Comparison of ENCODE assay signal across 37 cellular contexts in the genomic region with DNA sequence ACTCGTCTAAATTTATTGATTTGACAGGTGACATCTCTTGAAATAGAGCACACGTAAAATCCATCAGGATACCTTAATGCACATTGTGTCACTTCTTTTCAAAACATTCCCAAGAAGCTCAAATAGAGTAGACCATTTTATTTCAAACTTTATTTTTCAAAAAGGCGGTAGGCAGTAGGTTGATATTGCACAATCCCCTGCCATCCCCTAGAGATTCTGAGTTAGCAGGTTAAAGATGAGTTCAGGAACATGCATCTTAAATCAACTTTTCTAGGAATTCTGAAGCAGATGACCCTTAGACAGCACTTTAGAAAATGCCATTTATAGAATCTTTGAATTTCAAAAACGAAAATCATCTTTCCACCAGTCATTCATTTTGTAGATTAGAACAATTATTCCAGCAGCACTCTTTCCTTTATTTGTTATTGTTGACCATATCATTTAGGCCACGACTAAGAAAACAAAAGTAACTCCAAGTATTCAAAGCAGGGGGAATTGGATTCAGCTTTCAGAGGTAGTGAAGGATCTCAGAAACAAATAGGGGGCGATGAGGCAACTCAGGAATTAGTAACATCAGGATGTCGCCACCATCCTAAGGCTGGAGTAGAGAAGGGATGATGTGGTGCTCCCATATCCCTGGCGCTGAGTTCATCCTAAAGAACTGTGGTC.
"Had no signal": no experiment of that assay in that cellular context is flagged by ENCODE, and none has a peak within 500 bp of the region (broad histone marks: within the 10 kb centered on the region; RNA-seq: fewer than 3 reads in every experiment).

No MANE protein-coding gene starts in this region.

- H3K4me1 ChIP-seq: adrenal gland had no signal

- H3K9me3 Mint-ChIP-seq: activated CD4-positive, alpha-beta memory T cell treated with anti-CD3 and anti-CD28 coated beads for 36 hours; activated CD4-positive, alpha-beta T cell treated with anti-CD3 and anti-CD28 coated beads, Interleukin-2, amount 10 ng/mL, durations not matched to agents 24 days and 14 days; activated CD8-positive, alpha-beta T cell treated with anti-CD3 and anti-CD28 coated beads for 36 hours; activated naive CD4-positive, alpha-beta T cell treated with anti-CD3 and anti-CD28 coated beads for 36 hours; activated naive CD4-positive, alpha-beta T cell treated with anti-CD3 and anti-CD28 coated beads, Interleukin-2, amount 50 U/mL, for 72 hours; activated naive CD8-positive, alpha-beta T cell treated with anti-CD3 and anti-CD28 coated beads for 36 hours; activated T-cell treated with anti-CD3 and anti-CD28 coated beads, Interleukin-2, amount 50 U/mL, for 4 hours; activated T-helper 1 cell treated with anti-CD3 and anti-CD28 coated beads, Interleukin-12 subunit alpha, Interleukin-12 subunit beta, Interleukin-2, Interleukin-4 antibody, amounts not matched to agents 30 ng/mL and 10 ng/mL and 1 ng/mL, durations not matched to agents 14 hours and 24 hours and 36 hours; activated T-helper 17 cell treated with anti-CD3 and anti-CD28 coated beads, Interleukin-2, amount 50 U/mL, for 72 hours; central memory CD8-positive, alpha-beta T cell; T-helper 1 cell treated with Interleukin-12 subunit alpha and Interleukin-12 subunit beta and Interleukin-4 antibody, amounts not matched to agents 30 μg/mL and 1 μg/mL, for 36 hours; T-helper 2 cell treated with Interferon-gamma antibody and Interleukin-4, amounts not matched to agents 5 μg/mL and 100 μg/mL, for 36 hours had no signal

- H3K27ac Mint-ChIP-seq: activated B cell treated with CpG ODN at 0.5 μM for 24 hours; activated CD4-positive, alpha-beta memory T cell treated with anti-CD3 and anti-CD28 coated beads for 36 hours; activated CD4-positive, alpha-beta T cell treated with anti-CD3 and anti-CD28 coated beads, Interleukin-2, amount 10 ng/mL, durations not matched to agents 24 days and 14 days; activated CD8-positive, alpha-beta T cell treated with anti-CD3 and anti-CD28 coated beads for 36 hours; activated naive CD4-positive, alpha-beta T cell treated with anti-CD3 and anti-CD28 coated beads for 36 hours; activated naive CD4-positive, alpha-beta T cell treated with anti-CD3 and anti-CD28 coated beads, Interleukin-2, amount 50 U/mL, for 72 hours; activated naive CD8-positive, alpha-beta T cell treated with anti-CD3 and anti-CD28 coated beads for 36 hours; activated T-cell treated with anti-CD3 and anti-CD28 coated beads, Interleukin-2, amount 50 U/mL, for 72 hours; activated T-helper 1 cell treated with anti-CD3 and anti-CD28 coated beads, Interleukin-12 subunit alpha, Interleukin-12 subunit beta, Interleukin-2, Interleukin-4 antibody, amounts not matched to agents 30 ng/mL and 10 ng/mL and 1 ng/mL, durations not matched to agents 14 hours and 24 hours and 36 hours; activated T-helper 17 cell treated with anti-CD3 and anti-CD28 coated beads, Interleukin-2, amount 50 U/mL, for 72 hours; brain; T-helper 1 cell treated with Interleukin-12 subunit alpha and Interleukin-12 subunit beta and Interleukin-4 antibody, amounts not matched to agents 30 μg/mL and 1 μg/mL, for 36 hours; T-helper 2 cell treated with Interferon-gamma antibody and Interleukin-4, amounts not matched to agents 5 μg/mL and 100 μg/mL, for 36 hours had no signal

- H3K4me1 Mint-ChIP-seq: activated B cell treated with CpG ODN at 0.5 μM for 24 hours; activated CD4-positive, alpha-beta T cell treated with anti-CD3 and anti-CD28 coated beads, Interleukin-2, amount 10 ng/mL, durations not matched to agents 24 days and 14 days; activated naive CD8-positive, alpha-beta T cell treated with anti-CD3 and anti-CD28 coated beads for 36 hours; activated T-helper 17 cell treated with anti-CD3 and anti-CD28 coated beads, Interleukin-2, amount 50 U/mL, for 72 hours; central memory CD8-positive, alpha-beta T cell had no signal

- ATAC-seq: activated CD8-positive, alpha-beta T cell treated with anti-CD3 and anti-CD28 coated beads for 36 hours; activated naive CD4-positive, alpha-beta T cell treated with anti-CD3 and anti-CD28 coated beads, Interleukin-2, amount 50 U/mL, for 72 hours; activated T-cell treated with anti-CD3 and anti-CD28 coated beads, Interleukin-2, amount 50 U/mL, for 4 hours; activated T-cell treated with anti-CD3 and anti-CD28 coated beads, Interleukin-2, amount 50 U/mL, for 72 hours; activated T-helper 17 cell treated with anti-CD3 and anti-CD28 coated beads, Interleukin-2, amount 50 U/mL, for 72 hours had no signal

- H3K36me3 Mint-ChIP-seq: activated CD4-positive, alpha-beta memory T cell treated with anti-CD3 and anti-CD28 coated beads for 36 hours; activated naive CD4-positive, alpha-beta T cell treated with anti-CD3 and anti-CD28 coated beads, Interleukin-2, amount 50 U/mL, for 72 hours; activated naive CD8-positive, alpha-beta T cell treated with anti-CD3 and anti-CD28 coated beads for 36 hours; brain had no signal

- H3K36me3 ChIP-seq: adrenal gland, cardiac muscle cell had no signal

- H3K4me3 Mint-ChIP-seq: activated B cell treated with CpG ODN at 0.5 μM for 24 hours; activated CD4-positive, alpha-beta memory T cell treated with anti-CD3 and anti-CD28 coated beads for 36 hours; activated CD4-positive, alpha-beta T cell treated with anti-CD3 and anti-CD28 coated beads, Interleukin-2, amount 10 ng/mL, durations not matched to agents 24 days and 14 days; activated CD8-positive, alpha-beta T cell treated with anti-CD3 and anti-CD28 coated beads for 36 hours; activated naive CD4-positive, alpha-beta T cell treated with anti-CD3 and anti-CD28 coated beads for 36 hours; activated naive CD8-positive, alpha-beta T cell treated with anti-CD3 and anti-CD28 coated beads for 36 hours; activated T-cell treated with anti-CD3 and anti-CD28 coated beads, Interleukin-2, amount 50 U/mL, for 4 hours; activated T-cell treated with anti-CD3 and anti-CD28 coated beads, Interleukin-2, amount 50 U/mL, for 72 hours; activated T-helper 1 cell treated with anti-CD3 and anti-CD28 coated beads, Interleukin-12 subunit alpha, Interleukin-12 subunit beta, Interleukin-2, Interleukin-4 antibody, amounts not matched to agents 30 ng/mL and 10 ng/mL and 1 ng/mL, durations not matched to agents 14 hours and 24 hours and 36 hours; activated T-helper 17 cell treated with anti-CD3 and anti-CD28 coated beads, Interleukin-2, amount 50 U/mL, for 72 hours; brain; central memory CD8-positive, alpha-beta T cell; T-helper 1 cell treated with Interleukin-12 subunit alpha and Interleukin-12 subunit beta and Interleukin-4 antibody, amounts not matched to agents 30 μg/mL and 1 μg/mL, for 36 hours; T-helper 2 cell treated with Interferon-gamma antibody and Interleukin-4, amounts not matched to agents 5 μg/mL and 100 μg/mL, for 36 hours had no signal

- H3K27me3 ChIP-seq: adrenal gland, cardiac muscle cell had no signal

- H3K27ac ChIP-seq: adrenal gland, cardiac muscle cell, VCaP had no signal

- H3K9me3 ChIP-seq: adrenal gland had no signal

- DNase-seq: activated B cell treated with CpG ODN at 0.5 μM for 24 hours; activated CD4-positive, alpha-beta memory T cell treated with anti-CD3 and anti-CD28 coated beads for 36 hours; activated CD4-positive, alpha-beta T cell treated with anti-CD3 and anti-CD28 coated beads for 4 hours; activated CD4-positive, alpha-beta T cell treated with anti-CD3 and anti-CD28 coated beads, Interleukin-2, amount 10 ng/mL, durations not matched to agents 24 days and 14 days; activated CD4-positive, alpha-beta T cell treated with anti-CD3 and anti-CD28 coated beads, Interleukin-2, amount 50 U/mL, for 1 hour; activated CD4-positive, alpha-beta T cell treated with anti-CD3 and anti-CD28 coated beads, Interleukin-2, amount 50 U/mL, for 4 hours; activated CD4-positive, CD25-positive, alpha-beta regulatory T cell treated with anti-CD3 and anti-CD28 coated beads, Interleukin-2, amount 50 U/mL, for 72 hours; activated CD8-positive, alpha-beta memory T cell treated with anti-CD3 and anti-CD28 coated beads, Interleukin-2, amount 50 U/mL, for 4 hours; activated CD8-positive, alpha-beta T cell treated with anti-CD3 and anti-CD28 coated beads for 36 hours; activated effector memory CD4-positive, alpha-beta T cell treated with anti-CD3 and anti-CD28 coated beads, Interleukin-2, amount 50 U/mL, for 16 hours; activated gamma-delta T cell treated with Interleukin-2 at 50 U/mL for 16 hours; activated naive CD4-positive, alpha-beta T cell; activated naive CD4-positive, alpha-beta T cell treated with anti-CD3 and anti-CD28 coated beads for 36 hours; activated naive CD4-positive, alpha-beta T cell treated with anti-CD3 and anti-CD28 coated beads, Interleukin-2, amount 50 U/mL, for 16 hours; activated naive CD8-positive, alpha-beta T cell treated with anti-CD3 and anti-CD28 coated beads for 36 hours; activated T-cell treated with anti-CD3 and anti-CD28 coated beads for 4 hours; activated T-cell treated with anti-CD3 and anti-CD28 coated beads, Interleukin-2, amount 50 U/mL, for 1 hour; activated T-cell treated with anti-CD3 and anti-CD28 coated beads, Interleukin-2, amount 50 U/mL, for 4 hours; activated T-cell treated with anti-CD3 and anti-CD28 coated beads, Interleukin-2, amount 50 U/mL, for 72 hours; adrenal gland; amniotic stem cell; aorta; caudate nucleus; cerebellar nuclear complex; T-helper 1 cell; T-helper 2 cell; T-helper 9 cell had no signal

- FAIRE-seq: TTC549 had no signal

- H3K4me3 ChIP-seq: adrenal gland, cardiac muscle cell had no signal
